In genomic region chr3:188272481-188273372, GRCh38 we compare ENCODE assay signal across 10 cellular contexts.
DNase-seq lines count a peak whose midpoint lies in the region; ATAC-seq and TF ChIP-seq lines count a peak whose summit lies in the region.
"Had no signal": no experiment of that assay in that cellular context is flagged by ENCODE, and none has a peak within 500 bp of the region (broad histone marks: within the 10 kb centered on the region; RNA-seq: fewer than 3 reads in every experiment).

No MANE protein-coding gene starts in this region.

- intact Hi-C loops in left ventricle myocardium superior (cut with micrococcal nuclease) = no loop called here
- intact Hi-C loops in upper lobe of right lung (cut with DNase I) = no loop called here

- DNase-seq in cardiac muscle cell (ENCODE audit: low read depth in 1 of 2, low spot score in 1 of 2) (peak in 1 of 2 donors; percentile 54), left ventricle myocardium superior (no peak), astrocyte of the hippocampus (ENCODE audit: low read depth, low spot score) (peak; percentile 75), lung (ENCODE audit: low spot score) (no peak), upper lobe of right lung (no peak), Kasumi-1 (lab: John Stamatoyannopoulos, UW) (no peak), NCI-H2029 (lab: John Stamatoyannopoulos, UW) (no peak)
- DNase-seq: activated naive CD4-positive, alpha-beta T cell treated with anti-CD3 and anti-CD28 coated beads, Interleukin-2, amount 50 U/mL, for 16 hours; CD4-positive, alpha-beta memory T cell had no signal

- H3K27me3 ChIP-seq in cardiac muscle cell (no peaks in the 10 kb centered on the region), lung (ENCODE audit: control insufficient read depth, insufficient read depth) (no peaks in the 10 kb centered on the region), upper lobe of right lung (no peaks in the 10 kb centered on the region)

- H3K4me3 ChIP-seq in cardiac muscle cell = no peak overlapping the region
- no peak overlapping the region for H3K4me3 ChIP-seq in lung
- H3K4me3 ChIP-seq in upper lobe of right lung = no peak overlapping the region

- no peaks in the 10 kb centered on the region for H3K36me3 ChIP-seq in cardiac muscle cell
- H3K36me3 ChIP-seq in lung (ENCODE audit: control insufficient read depth in 2 of 2, insufficient read depth in 2 of 2, low read length in 2 of 2) = no peaks in the 10 kb centered on the region
- H3K36me3 ChIP-seq in upper lobe of right lung = no peaks in the 10 kb centered on the region

- H3K9me3 ChIP-seq in cardiac muscle cell (ENCODE audit: low read depth) = no peaks in the 10 kb centered on the region
- H3K9me3 ChIP-seq in lung (ENCODE audit: control insufficient read depth in 2 of 2, insufficient read depth in 1 of 2, low read length in 1 of 2) = no peaks in the 10 kb centered on the region
- H3K9me3 ChIP-seq in upper lobe of right lung = no peaks in the 10 kb centered on the region

- ATAC-seq in left ventricle myocardium superior = no peak
- ATAC-seq in lung (ENCODE audit: insufficient read depth, low FRiP score) = no peak
- peak; percentile 39 for ATAC-seq in upper lobe of right lung
- ATAC-seq in HG03108 (IDR thresholded peaks at IDR 0.05; ENCODE audit: unreplicated experiment) = no peak

- peaks cover 51% of the 10 kb centered on the region for H3K4me1 ChIP-seq in cardiac muscle cell (ENCODE audit: low read depth)
- peaks cover 13 to 30% of the 10 kb centered on the region in 2 donors for H3K4me1 ChIP-seq in lung (ENCODE audit: control insufficient read depth in 2 of 2, insufficient read depth in 2 of 2, low read length in 2 of 2)
- peaks cover 30% of the 10 kb centered on the region for H3K4me1 ChIP-seq in upper lobe of right lung

- TF ChIP-seq CTCF in cardiac muscle cell (IDR thresholded peaks at IDR 0.05; ENCODE audit: low read depth, low read length) = no peak
- TF ChIP-seq CTCF in lung (IDR thresholded peaks at IDR 0.05; ENCODE audit: control extremely low read depth, extremely low read depth) = no peak
- no peak for TF ChIP-seq CTCF in upper lobe of right lung (IDR thresholded peaks at IDR 0.05)

- H3K27ac ChIP-seq in cardiac muscle cell (peak overlapping the region; percentile 98), lung (ENCODE audit: low read depth in 1 of 2, low read length in 1 of 2) (peak overlapping the region; percentile 56 to 88), upper lobe of right lung (no peak overlapping the region)

- WGBS in lung, 2 donors = 79 to 80% methylated on average over 12 of the region's 12 CpGs
